1 cellular context compared by ENCODE assay signal in the genomic region with DNA sequence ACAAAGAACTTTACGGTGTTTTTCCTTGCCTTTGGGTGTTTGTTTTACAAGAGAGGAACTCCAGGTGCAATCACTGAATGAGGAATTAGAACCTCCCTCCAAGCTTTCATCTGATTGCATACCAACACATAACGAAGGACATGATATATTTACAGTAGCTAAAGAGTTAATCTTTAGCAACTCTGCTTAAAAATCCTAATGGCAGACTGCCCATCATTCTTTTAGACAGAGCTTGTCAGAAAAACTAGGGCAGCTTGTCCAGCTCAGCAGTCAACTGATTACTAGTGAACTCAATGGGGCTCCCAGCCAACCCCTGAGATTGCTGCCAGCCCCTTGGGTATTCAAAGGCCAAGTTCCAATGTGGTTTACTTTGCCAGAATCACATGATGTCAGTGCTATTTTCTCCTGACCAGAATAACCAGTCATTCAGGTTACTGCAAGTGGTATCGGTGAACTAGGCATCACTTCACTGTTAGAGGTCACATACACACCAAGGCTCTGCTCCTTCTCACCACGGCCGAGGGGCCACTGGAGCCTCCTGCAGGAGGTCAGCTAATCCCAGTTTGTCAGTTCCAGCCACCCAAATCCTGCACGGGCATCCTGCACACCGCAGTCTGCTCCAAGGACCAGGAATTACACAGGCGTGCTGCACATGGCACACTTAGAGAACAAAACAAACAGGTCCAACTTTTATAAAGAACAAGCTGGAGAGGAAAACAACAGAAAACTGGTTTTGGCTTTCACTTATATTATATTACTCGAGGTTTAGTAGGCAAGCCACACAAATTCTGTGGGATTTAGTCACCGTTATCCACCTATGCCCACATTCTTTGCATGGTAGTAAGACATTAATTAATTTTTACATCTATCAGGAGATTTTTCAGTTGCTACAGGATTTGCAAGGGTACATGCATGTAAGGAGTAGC.
TF ChIP-seq lines count a peak whose summit lies in the region.

No MANE protein-coding gene starts in this region.

TF ChIP-seq in H1, 55 proteins besides CTCF, POLR2A, EP300 and RAD21:
- TF ChIP-seq, protein P1, sequence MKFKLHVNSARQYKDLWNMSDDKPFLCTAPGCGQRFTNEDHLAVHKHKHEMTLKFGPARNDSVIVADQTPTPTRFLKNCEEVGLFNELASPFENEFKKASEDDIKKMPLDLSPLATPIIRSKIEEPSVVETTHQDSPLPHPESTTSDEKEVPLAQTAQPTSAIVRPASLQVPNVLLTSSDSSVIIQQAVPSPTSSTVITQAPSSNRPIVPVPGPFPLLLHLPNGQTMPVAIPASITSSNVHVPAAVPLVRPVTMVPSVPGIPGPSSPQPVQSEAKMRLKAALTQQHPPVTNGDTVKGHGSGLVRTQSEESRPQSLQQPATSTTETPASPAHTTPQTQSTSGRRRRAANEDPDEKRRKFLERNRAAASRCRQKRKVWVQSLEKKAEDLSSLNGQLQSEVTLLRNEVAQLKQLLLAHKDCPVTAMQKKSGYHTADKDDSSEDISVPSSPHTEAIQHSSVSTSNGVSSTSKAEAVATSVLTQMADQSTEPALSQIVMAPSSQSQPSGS (IDR thresholded peaks at IDR 0.05; ENCODE audit: low read length), result peak; percentile 78; the same call in 1 of the 2 replicates
- TF ChIP-seq TBP (IDR thresholded peaks at IDR 0.05; ENCODE audit: low read depth, low read length), result no peak
- 0 out of 2 replicates have a peak, but pooled peaks have one; percentile 25 for TF ChIP-seq TAF1 (IDR thresholded peaks at IDR 0.05; ENCODE audit: low read depth, low read length)
- peak; percentile 69; the same call in 1 of the 2 replicates for TF ChIP-seq SP1 (IDR thresholded peaks at IDR 0.05; ENCODE audit: low read depth, low read length)
- peak; percentile 61; the same call in 1 of the 2 replicates for TF ChIP-seq RBBP5 (IDR thresholded peaks at IDR 0.05; ENCODE audit: borderline replicate concordance, low read depth, low read length)
- TF ChIP-seq BCL11A (IDR thresholded peaks at IDR 0.05; ENCODE audit: low read depth in 2 of 2, low read length in 2 of 2), result peak in 1 of 2 experiments; percentile 64
- TF ChIP-seq TEAD4 (IDR thresholded peaks at IDR 0.05; ENCODE audit: low read depth, low read length), result 0 out of 2 replicates have a peak, but pooled peaks have one; percentile 19
- TF ChIP-seq KDM1A (IDR thresholded peaks at IDR 0.05; ENCODE audit: borderline replicate concordance, low read length), result no peak
